ENCODE assay signal across 1 cellular context in the genomic region with DNA sequence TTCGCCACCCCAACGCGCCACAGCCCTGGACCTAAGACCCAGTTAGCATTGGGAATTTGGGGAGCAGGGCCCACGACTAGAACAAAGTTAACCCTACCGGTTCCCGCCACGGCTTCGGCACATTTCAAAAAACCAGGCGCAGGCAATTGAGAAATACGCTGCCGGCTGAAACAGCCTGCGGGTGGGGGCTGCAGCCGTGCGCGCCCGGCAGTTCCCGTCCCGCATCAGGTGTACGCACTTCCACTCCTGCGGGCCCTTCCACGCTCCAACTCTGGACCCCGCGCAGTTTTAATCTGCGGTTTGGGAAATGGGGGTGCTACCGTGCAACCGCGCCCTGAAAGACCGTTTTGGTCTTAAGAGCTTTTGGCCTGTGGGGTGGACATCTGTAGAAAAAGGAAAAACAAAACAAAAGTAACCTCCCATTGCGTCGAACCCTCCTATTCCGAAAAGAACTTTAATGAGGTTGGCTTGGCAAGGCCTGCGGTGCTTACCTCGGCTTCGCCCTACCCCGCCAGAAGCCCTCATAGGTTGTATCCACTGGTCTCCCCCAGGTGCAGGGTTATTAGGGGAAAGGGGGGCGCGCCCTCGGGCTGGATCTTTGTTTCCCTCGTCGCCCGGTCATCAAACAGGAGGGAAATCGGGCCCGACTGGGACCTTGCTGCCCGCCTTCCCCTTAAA.
TF ChIP-seq lines count a peak whose summit lies in the region.

No MANE protein-coding gene starts in this region.

TF ChIP-seq in HepG2, 621 proteins besides CTCF, POLR2A, EP300 and RAD21:
- TF ChIP-seq, protein P1, sequence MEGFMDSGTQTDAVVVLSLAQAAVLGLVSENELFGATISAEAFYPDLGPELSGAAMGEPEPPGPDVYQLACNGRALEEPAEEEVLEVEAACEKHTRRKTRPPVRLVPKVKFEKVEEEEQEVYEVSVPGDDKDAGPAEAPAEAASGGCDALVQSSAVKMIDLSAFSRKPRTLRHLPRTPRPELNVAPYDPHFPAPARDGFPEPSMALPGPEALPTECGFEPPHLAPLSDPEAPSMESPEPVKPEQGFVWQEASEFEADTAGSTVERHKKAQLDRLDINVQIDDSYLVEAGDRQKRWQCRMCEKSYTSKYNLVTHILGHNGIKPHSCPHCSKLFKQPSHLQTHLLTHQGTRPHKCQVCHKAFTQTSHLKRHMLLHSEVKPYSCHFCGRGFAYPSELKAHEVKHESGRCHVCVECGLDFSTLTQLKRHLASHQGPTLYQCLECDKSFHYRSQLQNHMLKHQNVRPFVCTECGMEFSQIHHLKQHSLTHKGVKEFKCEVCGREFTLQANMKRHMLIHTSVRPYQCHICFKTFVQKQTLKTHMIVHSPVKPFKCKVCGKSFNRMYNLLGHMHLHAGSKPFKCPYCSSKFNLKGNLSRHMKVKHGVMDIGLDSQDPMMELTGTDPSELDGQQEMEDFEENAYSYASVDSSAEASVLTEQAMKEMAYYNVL (CRISPR knock-in tag; IDR thresholded peaks at IDR 0.05; ENCODE audit: borderline replicate concordance) = no peak
- TF ChIP-seq SP4 (CRISPR knock-in tag; IDR thresholded peaks at IDR 0.05) (no peak), ZNF24 (IDR thresholded peaks at IDR 0.05) (no peak), TRIM24 (CRISPR knock-in tag; IDR thresholded peaks at IDR 0.05) (no peak), ZBTB20 (CRISPR knock-in tag; IDR thresholded peaks at IDR 0.05; ENCODE audit: borderline replicate concordance, low read depth) (no peak), TAF1 (CRISPR knock-in tag; IDR thresholded peaks at IDR 0.05) (no peak), TEAD2 (CRISPR knock-in tag; IDR thresholded peaks at IDR 0.05) (no peak), ZFP62 (CRISPR knock-in tag; IDR thresholded peaks at IDR 0.05) (no peak), ZNF343 (CRISPR knock-in tag; IDR thresholded peaks at IDR 0.05) (no peak)
- TF ChIP-seq, protein P2, sequence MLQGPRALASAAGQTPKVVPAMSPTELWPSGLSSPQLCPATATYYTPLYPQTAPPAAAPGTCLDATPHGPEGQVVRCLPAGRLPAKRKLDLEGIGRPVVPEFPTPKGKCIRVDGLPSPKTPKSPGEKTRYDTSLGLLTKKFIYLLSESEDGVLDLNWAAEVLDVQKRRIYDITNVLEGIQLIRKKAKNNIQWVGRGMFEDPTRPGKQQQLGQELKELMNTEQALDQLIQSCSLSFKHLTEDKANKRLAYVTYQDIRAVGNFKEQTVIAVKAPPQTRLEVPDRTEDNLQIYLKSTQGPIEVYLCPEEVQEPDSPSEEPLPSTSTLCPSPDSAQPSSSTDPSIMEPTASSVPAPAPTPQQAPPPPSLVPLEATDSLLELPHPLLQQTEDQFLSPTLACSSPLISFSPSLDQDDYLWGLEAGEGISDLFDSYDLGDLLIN (CRISPR knock-in tag; IDR thresholded peaks at IDR 0.05; ENCODE audit: borderline replicate concordance) = no peak
- TF ChIP-seq, protein P3, sequence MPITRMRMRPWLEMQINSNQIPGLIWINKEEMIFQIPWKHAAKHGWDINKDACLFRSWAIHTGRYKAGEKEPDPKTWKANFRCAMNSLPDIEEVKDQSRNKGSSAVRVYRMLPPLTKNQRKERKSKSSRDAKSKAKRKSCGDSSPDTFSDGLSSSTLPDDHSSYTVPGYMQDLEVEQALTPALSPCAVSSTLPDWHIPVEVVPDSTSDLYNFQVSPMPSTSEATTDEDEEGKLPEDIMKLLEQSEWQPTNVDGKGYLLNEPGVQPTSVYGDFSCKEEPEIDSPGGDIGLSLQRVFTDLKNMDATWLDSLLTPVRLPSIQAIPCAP (CRISPR knock-in tag; IDR thresholded peaks at IDR 0.05; ENCODE audit: low read depth) = no peak
